ENCODE assay signal across 1 cellular context in the genomic region with DNA sequence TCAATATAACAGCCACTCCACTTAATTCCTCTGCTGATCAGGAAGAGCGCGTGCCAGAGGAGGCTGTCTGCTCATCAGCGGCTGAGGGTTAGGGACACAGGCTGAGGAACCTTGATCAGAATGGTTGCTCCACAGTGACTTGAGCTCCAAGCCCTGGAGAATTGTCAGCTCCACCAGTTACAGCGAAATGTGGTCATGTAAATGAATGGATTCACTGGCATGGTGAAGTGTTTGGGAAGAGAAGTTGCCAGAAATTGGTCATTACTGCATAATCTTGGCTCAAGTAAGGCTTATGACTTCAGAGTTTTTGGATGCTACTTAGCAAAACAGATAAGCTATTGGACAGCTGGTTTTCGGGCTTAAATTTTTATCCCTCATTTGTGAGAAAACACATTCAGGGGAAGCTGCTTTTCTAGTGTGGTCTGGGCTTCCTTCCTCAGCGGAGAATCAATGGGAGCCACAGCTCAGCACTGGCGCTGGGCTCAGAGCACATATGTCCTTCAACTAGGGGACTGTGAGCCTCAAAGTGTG.
TF ChIP-seq lines count a peak whose summit lies in the region.

No MANE protein-coding gene starts in this region.

TF ChIP-seq in GM23338, 12 proteins besides CTCF, POLR2A, EP300 and RAD21 (continued from another document):
- TF ChIP-seq, protein P1, sequence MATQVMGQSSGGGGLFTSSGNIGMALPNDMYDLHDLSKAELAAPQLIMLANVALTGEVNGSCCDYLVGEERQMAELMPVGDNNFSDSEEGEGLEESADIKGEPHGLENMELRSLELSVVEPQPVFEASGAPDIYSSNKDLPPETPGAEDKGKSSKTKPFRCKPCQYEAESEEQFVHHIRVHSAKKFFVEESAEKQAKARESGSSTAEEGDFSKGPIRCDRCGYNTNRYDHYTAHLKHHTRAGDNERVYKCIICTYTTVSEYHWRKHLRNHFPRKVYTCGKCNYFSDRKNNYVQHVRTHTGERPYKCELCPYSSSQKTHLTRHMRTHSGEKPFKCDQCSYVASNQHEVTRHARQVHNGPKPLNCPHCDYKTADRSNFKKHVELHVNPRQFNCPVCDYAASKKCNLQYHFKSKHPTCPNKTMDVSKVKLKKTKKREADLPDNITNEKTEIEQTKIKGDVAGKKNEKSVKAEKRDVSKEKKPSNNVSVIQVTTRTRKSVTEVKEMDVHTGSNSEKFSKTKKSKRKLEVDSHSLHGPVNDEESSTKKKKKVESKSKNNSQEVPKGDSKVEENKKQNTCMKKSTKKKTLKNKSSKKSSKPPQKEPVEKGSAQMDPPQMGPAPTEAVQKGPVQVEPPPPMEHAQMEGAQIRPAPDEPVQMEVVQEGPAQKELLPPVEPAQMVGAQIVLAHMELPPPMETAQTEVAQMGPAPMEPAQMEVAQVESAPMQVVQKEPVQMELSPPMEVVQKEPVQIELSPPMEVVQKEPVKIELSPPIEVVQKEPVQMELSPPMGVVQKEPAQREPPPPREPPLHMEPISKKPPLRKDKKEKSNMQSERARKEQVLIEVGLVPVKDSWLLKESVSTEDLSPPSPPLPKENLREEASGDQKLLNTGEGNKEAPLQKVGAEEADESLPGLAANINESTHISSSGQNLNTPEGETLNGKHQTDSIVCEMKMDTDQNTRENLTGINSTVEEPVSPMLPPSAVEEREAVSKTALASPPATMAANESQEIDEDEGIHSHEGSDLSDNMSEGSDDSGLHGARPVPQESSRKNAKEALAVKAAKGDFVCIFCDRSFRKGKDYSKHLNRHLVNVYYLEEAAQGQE (IDR thresholded peaks at IDR 0.05; ENCODE audit: unreplicated experiment) = no peak
